ENCODE assay signal across 13 cellular contexts in genomic region chr3:112357888-112358287, GRCh38. TPM values are rescaled to one million over a fixed set of nuclear protein-coding genes. Genes with fewer than 3 reads are reported as not detected.
DNase-seq lines count a peak whose midpoint lies in the region; ATAC-seq, FAIRE-seq and TF ChIP-seq lines count a peak whose summit lies in the region.
"Had no signal": no experiment of that assay in that cellular context is flagged by ENCODE, and none has a peak within 500 bp of the region (broad histone marks: within the 10 kb centered on the region; RNA-seq: fewer than 3 reads in every experiment).

No MANE protein-coding gene starts in this region.

- H3K9ac ChIP-seq in astrocyte (ENCODE audit: low read length): no peak overlapping the region

- H3K27me3 ChIP-seq in astrocyte (ENCODE audit: insufficient read depth, low read length): no peaks in the 10 kb centered on the region
- H3K27me3 ChIP-seq: transverse colon had no signal

- no peaks in the 10 kb centered on the region for H3K9me3 ChIP-seq in astrocyte (ENCODE audit: insufficient read depth, low read depth, low read length)
- H3K9me3 ChIP-seq: transverse colon had no signal

- peak overlapping the region; percentile 76 for H3K4me3 Mint-ChIP-seq in T-helper 2 cell treated with Interferon-gamma antibody and Interleukin-4, amounts not matched to agents 5 μg/mL and 100 μg/mL, for 36 hours
- H3K4me3 Mint-ChIP-seq in astrocyte (ENCODE audit: unreplicated experiment): no peak overlapping the region

- H3K4me3 ChIP-seq in astrocyte (ENCODE audit: insufficient read depth, low read depth, low read length): no peak overlapping the region
- H3K4me3 ChIP-seq: transverse colon had no signal

- no peaks in the 10 kb centered on the region for H3K36me3 ChIP-seq in astrocyte (ENCODE audit: insufficient read depth, low read length)
- H3K36me3 ChIP-seq: transverse colon had no signal

- no peaks in the 10 kb centered on the region for H4K20me1 ChIP-seq in astrocyte (ENCODE audit: insufficient read depth, low read length)

- H2AFZ ChIP-seq in astrocyte (ENCODE audit: low read depth, low read length): no peak overlapping the region

- H3K9me3 Mint-ChIP-seq in T-helper 2 cell treated with Interferon-gamma antibody and Interleukin-4, amounts not matched to agents 5 μg/mL and 100 μg/mL, for 36 hours: no peaks in the 10 kb centered on the region
- no peaks in the 10 kb centered on the region for H3K9me3 Mint-ChIP-seq in astrocyte (ENCODE audit: unreplicated experiment)

- H3K27me3 Mint-ChIP-seq in T-helper 2 cell treated with Interferon-gamma antibody and Interleukin-4, amounts not matched to agents 5 μg/mL and 100 μg/mL, for 36 hours (ENCODE audit: low read depth): no peaks in the 10 kb centered on the region
- no peaks in the 10 kb centered on the region for H3K27me3 Mint-ChIP-seq in astrocyte (ENCODE audit: low read depth, unreplicated experiment)

- no peak for TF ChIP-seq CTCF in astrocyte (IDR thresholded peaks at IDR 0.05; ENCODE audit: insufficient read depth, low read depth, low read length)
- no peak for TF ChIP-seq CTCF in omental fat pad (IDR thresholded peaks at IDR 0.05)

- no peak overlapping the region for H3K27ac ChIP-seq in astrocyte (ENCODE audit: low read depth, low read length)
- H3K27ac ChIP-seq: HL-60 had no signal

- H3K36me3 Mint-ChIP-seq in T-helper 2 cell treated with Interferon-gamma antibody and Interleukin-4, amounts not matched to agents 5 μg/mL and 100 μg/mL, for 36 hours (ENCODE audit: low read depth): peaks cover 34% of the 10 kb centered on the region
- peaks cover 2% of the 10 kb centered on the region for H3K36me3 Mint-ChIP-seq in astrocyte (ENCODE audit: low read depth, unreplicated experiment)

- H3K4me1 Mint-ChIP-seq in T-helper 2 cell treated with Interferon-gamma antibody and Interleukin-4, amounts not matched to agents 5 μg/mL and 100 μg/mL, for 36 hours (ENCODE audit: low read depth): peaks cover 35% of the 10 kb centered on the region
- peaks cover 17% of the 10 kb centered on the region for H3K4me1 Mint-ChIP-seq in astrocyte (ENCODE audit: low read depth, unreplicated experiment)

- no peak for DNase-seq in GM12892 (ENCODE audit: insufficient read length)
- peak; percentile 39 for DNase-seq in T-helper 2 cell treated with Interferon-gamma antibody and Interleukin-4, amounts not matched to agents 5 μg/mL and 100 μg/mL, for 36 hours (ENCODE audit: low spot score)
- no peak for DNase-seq in astrocyte (ENCODE audit: low read depth)
- no peak for DNase-seq in omental fat pad (ENCODE audit: low spot score)
- no peak for DNase-seq in pons (ENCODE audit: low spot score)
- no peak for DNase-seq in HTR-8/SVneo (ENCODE audit: insufficient read length, low spot score)
- no peak for DNase-seq in AG08395 (ENCODE audit: low spot score)
- DNase-seq: H7, NCI-H1417, PC-3, transverse colon had no signal

- peak; percentile 89 for FAIRE-seq in GM12892 (lab: Jason Lieb, UNC)
- no peak for FAIRE-seq in astrocyte (lab: Jason Lieb, UNC)
- FAIRE-seq in HTR-8/SVneo (lab: Jason Lieb, UNC): no peak

- no peak for TF ChIP-seq POLR2A in GM12892 (IDR thresholded peaks at IDR 0.05; ENCODE audit: low read depth, low read length)

- H3K79me2 ChIP-seq in astrocyte (ENCODE audit: insufficient read depth, low read length): no peaks in the 10 kb centered on the region

- H3K27ac Mint-ChIP-seq in T-helper 2 cell treated with Interferon-gamma antibody and Interleukin-4, amounts not matched to agents 5 μg/mL and 100 μg/mL, for 36 hours: peak overlapping the region; percentile 91
- peak overlapping the region; percentile 38 for H3K27ac Mint-ChIP-seq in astrocyte (ENCODE audit: unreplicated experiment)

- peaks cover 4% of the 10 kb centered on the region for H3K4me1 ChIP-seq in astrocyte (ENCODE audit: insufficient read depth, low read length)

- no peak overlapping the region for H3K4me2 ChIP-seq in astrocyte (ENCODE audit: low read length)

- peak; percentile 49 for ATAC-seq in omental fat pad (ENCODE audit: low FRiP score)
- ATAC-seq in GM21825 (IDR thresholded peaks at IDR 0.05; ENCODE audit: unreplicated experiment): no peak
- ATAC-seq: PC-3 had no signal

RNA-seq across cellular contexts. Expression of gene CD200, which starts 24.9 kb away (rescaled TPM):
- polyA plus RNA-seq in GM12892 (2012; ENCODE audit: missing spikeins): 27.2 TPM
- total RNA-seq in astrocyte: 11.1 and 13.2 TPM in 2 replicates
- 10 to 100 TPM in 3 of 4 donors, 1 to 10 TPM in 1; 4.6 to 59.1 (median 31.4) TPM for total RNA-seq in omental fat pad
- total RNA-seq: PC-3 had no signal
